In genomic region chr1:155079487-155080249, GRCh38 we compare ENCODE assay signal across 8 cellular contexts. TPM values are rescaled to one million over a fixed set of nuclear protein-coding genes. Genes with fewer than 3 reads are reported as not detected.
DNase-seq lines count a peak whose midpoint lies in the region; ATAC-seq and TF ChIP-seq lines count a peak whose summit lies in the region.

No MANE protein-coding gene starts in this region.

- CTCF ChIA-PET in CD4-positive, alpha-beta T cell (lab: Charles Lee) = interaction anchor here (1.1 to 2.0 kb wide), 4 partner anchors 9 to 18 kb away, joined by 3 to 8 read pairs (median 6); no protein-coding TSS in a partner anchor
- CTCF ChIA-PET in GM10248 (lab: Yijun Ruan, JAX) = interaction anchor here (0.8 to 8.4 kb wide), 9 partner anchors 9 to 93 kb away, joined by 3 to 96 read pairs (median 5); partner anchors contain the start of genes EFNA4 and KRTCAP2

- DNase-seq in CD4-positive, alpha-beta T cell = peak in 1 of 10 experiments; percentile 25
- DNase-seq in adipocyte (ENCODE audit: low read depth) (peak; percentile 47), AG20443 (ENCODE audit: low spot score) (no peak), GM10248 (ENCODE audit: extremely low spot score) (no peak)

- H3K4me3 Mint-ChIP-seq in CD4-positive, alpha-beta T cell = peak overlapping the region; percentile 86

- peak overlapping the region; percentile 24; the same call in 1 of the 2 replicates for H3K9ac ChIP-seq in HUES64 (ENCODE audit: low read depth, low read length)
- H3K9ac ChIP-seq in adipocyte (ENCODE audit: low read length) = no peak overlapping the region
- H3K9ac ChIP-seq in mucosa of stomach (ENCODE audit: low read length) = peak overlapping the region; percentile 30

- H3K36me3 ChIP-seq in HUES64 (ENCODE audit: insufficient read depth, low read length) (no peaks in the 10 kb centered on the region), adipocyte (ENCODE audit: control insufficient read depth, insufficient read depth, low read length, severe bottlenecking) (no peaks in the 10 kb centered on the region), mucosa of stomach (ENCODE audit: control insufficient read depth, insufficient read depth, low read length) (no peaks in the 10 kb centered on the region)

- H3K36me3 Mint-ChIP-seq in CD4-positive, alpha-beta T cell (ENCODE audit: low read depth) = no peaks in the 10 kb centered on the region

- no peaks in the 10 kb centered on the region for H3K9me3 Mint-ChIP-seq in CD4-positive, alpha-beta T cell

- peak overlapping the region; percentile 1 for H3K27ac Mint-ChIP-seq in CD4-positive, alpha-beta T cell

- H3K4me1 ChIP-seq in HUES64 (ENCODE audit: insufficient read depth, low read length) (0 out of 2 replicates have a peak, but pooled peaks cover 9% of the 10 kb centered on the region), adipocyte (ENCODE audit: control insufficient read depth, insufficient read depth, low read length) (peaks cover 23% of the 10 kb centered on the region), mucosa of stomach (ENCODE audit: control insufficient read depth, insufficient read depth, low read length) (peaks cover 72% of the 10 kb centered on the region)

- H3K9me3 ChIP-seq in CD4-positive, alpha-beta T cell (ENCODE audit: control insufficient read depth, low read length) = no peaks in the 10 kb centered on the region
- H3K9me3 ChIP-seq in HUES64 (ENCODE audit: insufficient read depth, low read depth, low read length) = no peaks in the 10 kb centered on the region
- H3K9me3 ChIP-seq in adipocyte (ENCODE audit: control insufficient read depth, low read length) = no peaks in the 10 kb centered on the region
- no peaks in the 10 kb centered on the region for H3K9me3 ChIP-seq in mucosa of stomach (ENCODE audit: control insufficient read depth, low read length)

- H3K4me3 ChIP-seq in HUES64 (ENCODE audit: low read length) (peak overlapping the region; percentile 56), adipocyte (ENCODE audit: low read length) (peak overlapping the region; percentile 44), mucosa of stomach (ENCODE audit: low read length) (no peak overlapping the region)

- peaks cover 46% of the 10 kb centered on the region for H3K27me3 ChIP-seq in CD4-positive, alpha-beta T cell (ENCODE audit: control insufficient read depth, insufficient read depth, low read length)
- H3K27me3 ChIP-seq in HUES64 (ENCODE audit: insufficient read depth, low read length) (peaks cover 77% of the 10 kb centered on the region), adipocyte (replicated peaks; ENCODE audit: control insufficient read depth, insufficient read depth, low read length) (peaks cover 50% of the 10 kb centered on the region), mucosa of stomach (ENCODE audit: control insufficient read depth, insufficient read depth, low read length) (peaks cover 57% of the 10 kb centered on the region)

- H3K4me1 Mint-ChIP-seq in CD4-positive, alpha-beta T cell (ENCODE audit: low read depth) = peaks cover 58% of the 10 kb centered on the region

- 2% methylated on average over 58 of the region's 58 CpGs for WGBS in HUES64

- no peak overlapping the region for H3K27ac ChIP-seq in CD4-positive, alpha-beta T cell (ENCODE audit: low read depth, low read length)
- H3K27ac ChIP-seq in HUES64 (ENCODE audit: low read depth, low read length) = no peak overlapping the region

- intact Hi-C loops in CD4-positive, alpha-beta T cell (cut with DNase I, micrococcal nuclease) = loop anchor here (10.0 kb wide), 4 partner anchors 125 to 755 kb away; partner anchors contain the start of genes AQP10 (in 1 of the 2), ATP8B2 (in 1 of the 2), IL6R (in 1 of the 2) and PBXIP1 (in 1 of the 2)

- no peak for TF ChIP-seq CTCF in CD4-positive, alpha-beta T cell (IDR thresholded peaks at IDR 0.05)
- no peak for TF ChIP-seq CTCF in GM10248 (IDR thresholded peaks at IDR 0.05; ENCODE audit: control extremely low read depth, extremely low read depth, low read depth, missing control alignments)

- ATAC-seq in CD4-positive, alpha-beta T cell (ENCODE audit: poor library complexity) = peak; percentile 28
- no peak for ATAC-seq in GM18868 (IDR thresholded peaks at IDR 0.05; ENCODE audit: unreplicated experiment)
- ATAC-seq in HG02973 (IDR thresholded peaks at IDR 0.05; ENCODE audit: unreplicated experiment) = no peak

- POLR2A ChIA-PET in CD4-positive, alpha-beta T cell (lab: Charles Lee) = interaction anchor here (1.3 to 2.6 kb wide), 3 partner anchors 9 to 93 kb away, joined by 5 to 7 read pairs (median 6); partner anchors contain the start of genes ADAM15 and KRTCAP2
- POLR2A ChIA-PET in GM10248 (lab: Yijun Ruan, JAX) = no interaction called here

- peaks cover 40% of the 10 kb centered on the region for H3K27me3 Mint-ChIP-seq in CD4-positive, alpha-beta T cell

RNA-seq across cellular contexts. Expression of gene EFNA3, which starts 1.0 kb away (rescaled TPM):
- total RNA-seq in CD4-positive, alpha-beta T cell = under 1 TPM; 0.22 to 0.47 TPM
- polyA plus RNA-seq in HUES64 (2013, experiment 1 of 2) = 4.6 TPM
- 7.0 TPM for polyA plus RNA-seq in HUES64 (2013, experiment 2 of 2)

RNA-seq across cellular contexts. Expression of gene EFNA4, which starts 16.1 kb away (rescaled TPM):
- total RNA-seq in CD4-positive, alpha-beta T cell = 1 to 10 TPM; 2.4 to 3.3 TPM
- polyA plus RNA-seq in HUES64 (2013, experiment 1 of 2) = 23.3 TPM
- polyA plus RNA-seq in HUES64 (2013, experiment 2 of 2) = 23.0 TPM

RNA-seq across cellular contexts. Expression of gene ADAM15, which starts 28.6 kb away (rescaled TPM):
- total RNA-seq in CD4-positive, alpha-beta T cell = 10 to 100 TPM; 17.2 to 20.1 TPM
- 15.1 TPM for polyA plus RNA-seq in HUES64 (2013, experiment 1 of 2)
- 20.0 TPM for polyA plus RNA-seq in HUES64 (2013, experiment 2 of 2)

RNA-seq across cellular contexts. Expression of gene DCST1, which starts 46.0 kb away (rescaled TPM):
- total RNA-seq in CD4-positive, alpha-beta T cell = under 1 TPM; 0.33 to 0.39 TPM
- not detected for polyA plus RNA-seq in HUES64 (2013, experiment 1 of 2)
- polyA plus RNA-seq in HUES64 (2013, experiment 2 of 2) = not detected

RNA-seq across cellular contexts. Expression of gene DCST2, which starts 46.1 kb away (rescaled TPM):
- total RNA-seq in CD4-positive, alpha-beta T cell = 1 to 10 TPM; 1.4 to 2.2 TPM
- not detected for polyA plus RNA-seq in HUES64 (2013, experiment 1 of 2)
- polyA plus RNA-seq in HUES64 (2013, experiment 2 of 2) = 0.51 TPM
